Comparison of ENCODE assay signal across 14 cellular contexts in genomic region chr2:104658840-104659591, GRCh38.
DNase-seq lines count a peak whose midpoint lies in the region; ATAC-seq and TF ChIP-seq lines count a peak whose summit lies in the region.
"Had no signal": no experiment of that assay in that cellular context is flagged by ENCODE, and none has a peak within 500 bp of the region (broad histone marks: within the 10 kb centered on the region; RNA-seq: fewer than 3 reads in every experiment).

No MANE protein-coding gene starts in this region.

- H3K27me3 ChIP-seq in testis, result no peaks in the 10 kb centered on the region
- peaks cover 0 to 32% (median 0%) of the 10 kb centered on the region in 4 donors for H3K27me3 ChIP-seq in esophagus muscularis mucosa

- H3K9me3 Mint-ChIP-seq in activated CD4-positive, alpha-beta T cell treated with anti-CD3 and anti-CD28 coated beads for 36 hours (ENCODE audit: low read depth), result no peaks in the 10 kb centered on the region
- H3K9me3 Mint-ChIP-seq in activated CD4-positive, alpha-beta T cell treated with anti-CD3 and anti-CD28 coated beads, Interleukin-2, amount 10 ng/mL, durations not matched to agents 7 days and 5 days, result no peaks in the 10 kb centered on the region
- no peaks in the 10 kb centered on the region for H3K9me3 Mint-ChIP-seq in activated T-cell treated with anti-CD3 and anti-CD28 coated beads, Interleukin-2, amount 50 U/mL, for 24 hours

- no peaks in the 10 kb centered on the region for H3K36me3 ChIP-seq in testis (ENCODE audit: low read depth, missing control alignments)
- H3K36me3 ChIP-seq in esophagus muscularis mucosa, result no peaks in the 10 kb centered on the region

- no peak overlapping the region for H3K27ac ChIP-seq in testis
- peak overlapping the region in 1 of 4 donors; percentile 38 for H3K27ac ChIP-seq in esophagus muscularis mucosa (replicated peaks in 1 of 4)
- H3K27ac ChIP-seq: 22Rv1 had no signal

- no peak overlapping the region for H3K4me3 Mint-ChIP-seq in activated CD4-positive, alpha-beta T cell treated with anti-CD3 and anti-CD28 coated beads for 36 hours
- H3K4me3 Mint-ChIP-seq in activated CD4-positive, alpha-beta T cell treated with anti-CD3 and anti-CD28 coated beads, Interleukin-2, amount 10 ng/mL, durations not matched to agents 7 days and 5 days, result no peak overlapping the region
- no peak overlapping the region for H3K4me3 Mint-ChIP-seq in activated T-cell treated with anti-CD3 and anti-CD28 coated beads, Interleukin-2, amount 50 U/mL, for 24 hours
- H3K4me3 Mint-ChIP-seq: memory B cell had no signal

- H3K4me3 ChIP-seq in testis, result peak overlapping the region; percentile 21 to 33
- H3K4me3 ChIP-seq in esophagus muscularis mucosa, result peak overlapping the region in 2 of 4 donors; percentile 11 to 15

- TF ChIP-seq POLR2A in testis (IDR thresholded peaks at IDR 0.05) (no peak), esophagus muscularis mucosa (IDR thresholded peaks at IDR 0.05; ENCODE audit: low read depth) (no peak)

- H3K27me3 Mint-ChIP-seq in activated CD4-positive, alpha-beta T cell treated with anti-CD3 and anti-CD28 coated beads for 36 hours, result peaks cover 22% of the 10 kb centered on the region
- peaks cover 34% of the 10 kb centered on the region for H3K27me3 Mint-ChIP-seq in activated CD4-positive, alpha-beta T cell treated with anti-CD3 and anti-CD28 coated beads, Interleukin-2, amount 10 ng/mL, durations not matched to agents 7 days and 5 days
- peaks cover 53% of the 10 kb centered on the region for H3K27me3 Mint-ChIP-seq in activated T-cell treated with anti-CD3 and anti-CD28 coated beads, Interleukin-2, amount 50 U/mL, for 24 hours

- H3K36me3 Mint-ChIP-seq in activated CD4-positive, alpha-beta T cell treated with anti-CD3 and anti-CD28 coated beads for 36 hours (ENCODE audit: low read depth), result peaks cover 1% of the 10 kb centered on the region
- no peaks in the 10 kb centered on the region for H3K36me3 Mint-ChIP-seq in activated CD4-positive, alpha-beta T cell treated with anti-CD3 and anti-CD28 coated beads, Interleukin-2, amount 10 ng/mL, durations not matched to agents 7 days and 5 days (ENCODE audit: low read depth)
- H3K36me3 Mint-ChIP-seq in activated T-cell treated with anti-CD3 and anti-CD28 coated beads, Interleukin-2, amount 50 U/mL, for 24 hours (ENCODE audit: low read depth), result no peaks in the 10 kb centered on the region
- H3K36me3 Mint-ChIP-seq: activated naive CD8-positive, alpha-beta T cell; memory B cell had no signal

- WGBS in testis, 2 donors, result 21 to 32% methylated on average over 28 to 53 of the region's 53 CpGs
- WGBS in esophagus muscularis mucosa, result 27% methylated on average over 20 of the region's 53 CpGs

- H3K27ac Mint-ChIP-seq in activated CD4-positive, alpha-beta T cell treated with anti-CD3 and anti-CD28 coated beads for 36 hours, result no peak overlapping the region
- no peak overlapping the region for H3K27ac Mint-ChIP-seq in activated CD4-positive, alpha-beta T cell treated with anti-CD3 and anti-CD28 coated beads, Interleukin-2, amount 10 ng/mL, durations not matched to agents 7 days and 5 days
- H3K27ac Mint-ChIP-seq in activated T-cell treated with anti-CD3 and anti-CD28 coated beads, Interleukin-2, amount 50 U/mL, for 24 hours, result no peak overlapping the region
- H3K27ac Mint-ChIP-seq: activated naive CD8-positive, alpha-beta T cell; memory B cell had no signal

- POLR2A ChIA-PET in activated CD4-positive, alpha-beta T cell treated with anti-CD3 and anti-CD28 coated beads for 36 hours (lab: Charles Lee), result no interaction called here
- POLR2A ChIA-PET in activated CD4-positive, alpha-beta T cell treated with anti-CD3 and anti-CD28 coated beads, Interleukin-2, amount 10 ng/mL, durations not matched to agents 7 days and 5 days (lab: Charles Lee), result no interaction called here

- intact Hi-C loops in activated CD4-positive, alpha-beta T cell treated with anti-CD3 and anti-CD28 coated beads for 36 hours (cut with DNase I, micrococcal nuclease), result no loop called here
- intact Hi-C loops in head of caudate nucleus (cut with DNase I) (no loop called here), testis (cut with DNase I; ENCODE audit: low total_unique reads) (no loop called here), esophagus muscularis mucosa (cut with DNase I) (no loop called here)

- DNase-seq in activated CD4-positive, alpha-beta T cell treated with anti-CD3 and anti-CD28 coated beads for 36 hours, result peak; percentile 6
- no peak for DNase-seq in activated CD4-positive, alpha-beta T cell treated with anti-CD3 and anti-CD28 coated beads, Interleukin-2, amount 10 ng/mL, durations not matched to agents 7 days and 5 days
- DNase-seq in head of caudate nucleus (peak; percentile 20 to 79 (median 61)), medulla oblongata (ENCODE audit: extremely low spot score) (peak; percentile 44), testis (no peak), esophagus muscularis mucosa (ENCODE audit: extremely low spot score) (no peak), COLO829 (ENCODE audit: low spot score) (no peak)
- DNase-seq in activated T-cell treated with anti-CD3 and anti-CD28 coated beads, Interleukin-2, amount 50 U/mL, for 24 hours, result no peak
- DNase-seq: activated CD4-positive, alpha-beta T cell treated with anti-CD3 and anti-CD28 coated beads for 4 hours; NCI-H345; stimulated activated naive CD4-positive, alpha-beta T cell treated with Interleukin-2 at 50 U/mL for 16 hours had no signal

- TF ChIP-seq CTCF in testis (IDR thresholded peaks at IDR 0.05) (no peak), esophagus muscularis mucosa (IDR thresholded peaks at IDR 0.05) (no peak)

- H3K9me3 ChIP-seq in testis, result no peaks in the 10 kb centered on the region
- no peaks in the 10 kb centered on the region for H3K9me3 ChIP-seq in esophagus muscularis mucosa

- CTCF ChIA-PET in activated CD4-positive, alpha-beta T cell treated with anti-CD3 and anti-CD28 coated beads for 36 hours (lab: Charles Lee), result no interaction called here
- CTCF ChIA-PET in activated CD4-positive, alpha-beta T cell treated with anti-CD3 and anti-CD28 coated beads, Interleukin-2, amount 10 ng/mL, durations not matched to agents 7 days and 5 days (lab: Charles Lee), result interaction anchor here (1.2 kb wide), 1 partner anchor 15 kb away, joined by 3 read pairs; no protein-coding TSS in a partner anchor

- H3K4me1 ChIP-seq in testis (no peaks in the 10 kb centered on the region), esophagus muscularis mucosa (peaks cover 6 to 16% (median 13%) of the 10 kb centered on the region in 4 donors)

- ATAC-seq in activated CD4-positive, alpha-beta T cell treated with anti-CD3 and anti-CD28 coated beads for 36 hours, result no peak

- TF ChIP-seq EP300 in esophagus muscularis mucosa (IDR thresholded peaks at IDR 0.05), result no peak

- peaks cover 5% of the 10 kb centered on the region for H3K4me1 Mint-ChIP-seq in activated CD4-positive, alpha-beta T cell treated with anti-CD3 and anti-CD28 coated beads for 36 hours
- H3K4me1 Mint-ChIP-seq in activated CD4-positive, alpha-beta T cell treated with anti-CD3 and anti-CD28 coated beads, Interleukin-2, amount 10 ng/mL, durations not matched to agents 7 days and 5 days, result peaks cover 10% of the 10 kb centered on the region
- peaks cover 6% of the 10 kb centered on the region for H3K4me1 Mint-ChIP-seq in activated T-cell treated with anti-CD3 and anti-CD28 coated beads, Interleukin-2, amount 50 U/mL, for 24 hours (ENCODE audit: low read depth)

Comparison
In these comparisons a context has a peak if more than half of its experiments do, and no peak if none do; other contexts are left out.
1. DNase-seq: peak in activated CD4-positive, alpha-beta T cell treated with anti-CD3 and anti-CD28 coated beads for 36 hours (single experiment), head of caudate nucleus (42 of 42) and medulla oblongata (single experiment); none in activated CD4-positive, alpha-beta T cell treated with anti-CD3 and anti-CD28 coated beads, Interleukin-2, amount 10 ng/mL, durations not matched to agents 7 days and 5 days (single experiment), testis (single experiment), esophagus muscularis mucosa (single experiment), COLO829 (single experiment) and activated T-cell treated with anti-CD3 and anti-CD28 coated beads, Interleukin-2, amount 50 U/mL, for 24 hours (single experiment).